12 cellular contexts compared by ENCODE assay signal in genomic region chr5:132821791-132822190, GRCh38. TPM values are rescaled to one million over a fixed set of nuclear protein-coding genes. Genes with fewer than 3 reads are reported as not detected.
DNase-seq lines count a peak whose midpoint lies in the region; ATAC-seq and TF ChIP-seq lines count a peak whose summit lies in the region.
"Had no signal": no experiment of that assay in that cellular context is flagged by ENCODE, and none has a peak within 500 bp of the region (broad histone marks: within the 10 kb centered on the region; RNA-seq: fewer than 3 reads in every experiment).

No MANE protein-coding gene starts in this region.

- CTCF ChIA-PET in CD4-positive, alpha-beta T cell (lab: Charles Lee) = no interaction called here

- H3K4me3 ChIP-seq in right lobe of liver (no peak overlapping the region), ovary (no peak overlapping the region)
- H3K4me3 ChIP-seq: spleen had no signal

- 33% methylated on average over 1 of the region's 1 CpG for WGBS in right lobe of liver (ENCODE audit: insufficient coverage, low coverage, low lambda C conversion rate, missing lambda C conversion rate)
- WGBS in ovary, 3 donors = 93 to 98% (median 96%) methylated on average over 1 of the region's 1 CpG

- H3K36me3 ChIP-seq in right lobe of liver = peaks cover 0 to 23% (median 11%) of the 10 kb centered on the region in 4 donors
- no peaks in the 10 kb centered on the region for H3K36me3 ChIP-seq in ovary
- H3K36me3 ChIP-seq: spleen had no signal

- H3K4me1 Mint-ChIP-seq in CD4-positive, alpha-beta T cell (ENCODE audit: low read depth) = peaks cover 13% of the 10 kb centered on the region

- ATAC-seq in right lobe of liver = peak; percentile 54 to 67 (median 59)
- ATAC-seq in CD4-positive, alpha-beta T cell (ENCODE audit: poor library complexity) = no peak
- ATAC-seq: natural killer cell had no signal

- H3K9me3 Mint-ChIP-seq in CD4-positive, alpha-beta T cell = no peaks in the 10 kb centered on the region
- H3K9me3 Mint-ChIP-seq: natural killer cell had no signal

- H3K27me3 Mint-ChIP-seq in CD4-positive, alpha-beta T cell = peaks cover 59% of the 10 kb centered on the region

- DNase-seq in Ammon's horn (ENCODE audit: low spot score) = peak; percentile 79
- peak; percentile 51 for DNase-seq in NCI-H1092 treated with DMSO at 0.1 percent for 48 hours (lab: John Stamatoyannopoulos, UW)
- peak in 1 of 3 donors; percentile 69 for DNase-seq in right lobe of liver
- DNase-seq in CD4-positive, alpha-beta T cell = no peak
- no peak for DNase-seq in ovary
- no peak for DNase-seq in SKM-1 treated with dmso at 0.1 percent for 144 hours (lab: John Stamatoyannopoulos, UW; ENCODE audit: unreplicated experiment)
- DNase-seq in T-helper 1 cell = no peak
- DNase-seq: amniotic stem cell, natural killer cell, NCI-H345, spleen had no signal

- no peaks in the 10 kb centered on the region for H3K36me3 Mint-ChIP-seq in CD4-positive, alpha-beta T cell (ENCODE audit: low read depth)
- H3K36me3 Mint-ChIP-seq: natural killer cell had no signal

- peak; percentile 15 for TF ChIP-seq POLR2A in right lobe of liver (IDR thresholded peaks at IDR 0.05)
- TF ChIP-seq POLR2A in ovary (IDR thresholded peaks at IDR 0.05) = no peak

- POLR2A ChIA-PET in CD4-positive, alpha-beta T cell (lab: Charles Lee) = no interaction called here

- no peak for TF ChIP-seq CTCF in right lobe of liver (IDR thresholded peaks at IDR 0.05)
- TF ChIP-seq CTCF in CD4-positive, alpha-beta T cell (IDR thresholded peaks at IDR 0.05) = no peak
- TF ChIP-seq CTCF in ovary (IDR thresholded peaks at IDR 0.05) = no peak

- H3K9me3 ChIP-seq in right lobe of liver = no peaks in the 10 kb centered on the region
- H3K9me3 ChIP-seq in CD4-positive, alpha-beta T cell (ENCODE audit: control insufficient read depth, low read length) = no peaks in the 10 kb centered on the region
- H3K9me3 ChIP-seq in ovary = no peaks in the 10 kb centered on the region
- H3K9me3 ChIP-seq: spleen had no signal

- H3K4me1 ChIP-seq in right lobe of liver = peaks cover 0 to 21% (median 0%) of the 10 kb centered on the region in 4 donors
- H3K4me1 ChIP-seq in ovary (ENCODE audit: insufficient read depth) = peaks cover 8% of the 10 kb centered on the region

- intact Hi-C loops in right lobe of liver (cut with DNase I) (loop anchor here in 1 of 2 donors (10.0 kb wide), 1 partner anchor 63 kb away; no protein-coding TSS in a partner anchor), ovary (cut with DNase I) (loop anchor here in 2 of 4 donors (5.0 to 10.0 kb wide), 2 partner anchors 44 to 437 kb away; partner anchors contain the start of gene SEPTIN8 (in 1 of the 2))
- intact Hi-C loops in CD4-positive, alpha-beta T cell (cut with DNase I, micrococcal nuclease) = loop anchor here (2.0 kb wide), 2 partner anchors 75 to 437 kb away; partner anchors contain the start of gene CCNI2 (in 1 of the 2)

- no peak for TF ChIP-seq EP300 in ovary (IDR thresholded peaks at IDR 0.05)

- H3K27ac ChIP-seq in cingulate gyrus (ENCODE audit: low read depth, low read length) (peak overlapping the region; percentile 100), right lobe of liver (peak overlapping the region in 1 of 3 donors; percentile 26), ovary (no peak overlapping the region)
- H3K27ac ChIP-seq in CD4-positive, alpha-beta T cell (ENCODE audit: low read depth, low read length) = no peak overlapping the region
- H3K27ac ChIP-seq: spleen had no signal

- no peak overlapping the region for H3K27ac Mint-ChIP-seq in CD4-positive, alpha-beta T cell
- H3K27ac Mint-ChIP-seq: natural killer cell had no signal

- no peaks in the 10 kb centered on the region for H3K27me3 ChIP-seq in right lobe of liver
- H3K27me3 ChIP-seq in CD4-positive, alpha-beta T cell (ENCODE audit: control insufficient read depth, insufficient read depth, low read length) = peaks cover 41% of the 10 kb centered on the region
- no peaks in the 10 kb centered on the region for H3K27me3 ChIP-seq in ovary

- H3K4me3 Mint-ChIP-seq in CD4-positive, alpha-beta T cell = no peak overlapping the region
- H3K4me3 Mint-ChIP-seq: natural killer cell had no signal

RNA-seq across cellular contexts. Expression of gene SHROOM1, which starts 8.7 kb away (rescaled TPM):
- 10 to 100 TPM; 29.5 to 96.1 (median 77.4) TPM for total RNA-seq in right lobe of liver
- under 1 TPM in 1 of 2 experiments, not detected in 1; 0.59 TPM for total RNA-seq in CD4-positive, alpha-beta T cell
- total RNA-seq in ovary = 10 to 100 TPM in 3 of 7 donors, 1 to 10 TPM in 4; 3.8 to 22.4 (median 8.9) TPM
- polyA plus RNA-seq in ovary = 1 to 10 TPM; 4.1 to 5.9 TPM

RNA-seq across cellular contexts. Expression of gene SOWAHA, which starts 8.7 kb away (rescaled TPM):
- 1 to 10 TPM in 5 of 6 experiments, under 1 TPM in 1; 0.95 to 4.7 (median 1.4) TPM for total RNA-seq in right lobe of liver
- total RNA-seq in CD4-positive, alpha-beta T cell = not detected
- total RNA-seq in ovary = 1 to 10 TPM in 1 of 7 donors, under 1 TPM in 5, not detected in 1; 0.23 to 2.2 (median 0.64) TPM
- under 1 TPM; 0.05 to 0.07 TPM for polyA plus RNA-seq in ovary
- total RNA-seq: natural killer cell, spleen had no signal

RNA-seq across cellular contexts. Expression of gene GDF9, which starts 44.5 kb away (rescaled TPM):
- total RNA-seq in right lobe of liver = under 1 TPM; 0.20 to 0.71 (median 0.48) TPM
- 1 to 10 TPM in 1 of 2 experiments, under 1 TPM in 1; 0.91 to 1.6 TPM for total RNA-seq in CD4-positive, alpha-beta T cell
- total RNA-seq in ovary = under 1 TPM in 5 of 7 donors, not detected in 2; 0.20 to 0.31 (median 0.27) TPM
- under 1 TPM; 0.60 to 0.93 TPM for polyA plus RNA-seq in ovary

RNA-seq across cellular contexts. Expression of gene UQCRQ, which starts 44.7 kb away (rescaled TPM):
- total RNA-seq in right lobe of liver (100 to 1,000 TPM; 488 to 702 (median 628) TPM), ovary (100 to 1,000 TPM in 6 of 7 donors, 10 to 100 TPM in 1; 91.4 to 231 (median 222) TPM)
- total RNA-seq in CD4-positive, alpha-beta T cell = 100 to 1,000 TPM; 119 to 132 TPM
- 100 to 1,000 TPM; 136 to 220 TPM for polyA plus RNA-seq in ovary

RNA-seq across cellular contexts. Expression of gene SEPTIN8, which starts 44.8 kb away (rescaled TPM):
- 10 to 100 TPM in 5 of 6 experiments, 1 to 10 TPM in 1; 8.0 to 15.9 (median 13.3) TPM for total RNA-seq in right lobe of liver
- total RNA-seq in CD4-positive, alpha-beta T cell = 1 to 10 TPM; 4.4 to 5.3 TPM
- total RNA-seq in ovary = 10 to 100 TPM; 18.7 to 54.5 (median 40.3) TPM
- 10 to 100 TPM; 23.5 to 36.8 TPM for polyA plus RNA-seq in ovary

Comparison
In these comparisons a context has a peak if more than half of its experiments do, and no peak if none do; other contexts are left out.
1. DNase-seq: peak in Ammon's horn (single experiment) and NCI-H1092 treated with DMSO at 0.1 percent for 48 hours (single experiment); none in CD4-positive, alpha-beta T cell (0 of 10), ovary (0 of 5), SKM-1 treated with dmso at 0.1 percent for 144 hours (single experiment) and T-helper 1 cell (0 of 5).